25 cellular contexts compared by ENCODE assay signal in the genomic region with DNA sequence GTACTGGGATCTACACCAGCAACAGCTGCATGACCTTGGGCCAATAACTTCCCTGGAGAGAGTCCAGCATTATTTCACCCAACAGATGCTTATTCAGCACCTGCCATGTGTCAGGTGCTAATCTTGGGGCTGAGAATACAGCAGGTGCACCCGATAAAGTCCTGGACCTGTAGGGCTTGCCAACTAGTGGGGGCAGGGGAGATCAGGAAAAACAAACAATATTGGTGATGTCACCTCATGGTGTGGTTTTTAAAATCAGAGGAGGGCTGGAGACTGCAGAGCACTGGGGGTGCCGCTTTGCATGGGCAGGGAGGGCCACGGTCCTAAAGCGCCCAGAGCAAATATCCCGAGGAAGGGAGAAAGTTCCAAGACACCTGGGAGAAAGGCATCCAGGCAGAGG.
"Had no signal": no experiment of that assay in that cellular context is flagged by ENCODE, and none has a peak within 500 bp of the region (broad histone marks: within the 10 kb centered on the region; RNA-seq: fewer than 3 reads in every experiment).

No MANE protein-coding gene starts in this region.

- H3K4me1 Mint-ChIP-seq: activated CD4-positive, alpha-beta memory T cell treated with anti-CD3 and anti-CD28 coated beads, Interleukin-2, amount 10 ng/mL, durations not matched to agents 7 days and 5 days; activated naive CD8-positive, alpha-beta T cell treated with anti-CD3 and anti-CD28 coated beads, Interleukin-2, amount 10 ng/mL, durations not matched to agents 7 days and 5 days; T-cell had no signal

- H3K27ac Mint-ChIP-seq: activated CD4-positive, alpha-beta memory T cell treated with anti-CD3 and anti-CD28 coated beads, Interleukin-2, amount 10 ng/mL, durations not matched to agents 7 days and 5 days; activated naive CD8-positive, alpha-beta T cell treated with anti-CD3 and anti-CD28 coated beads, Interleukin-2, amount 10 ng/mL, durations not matched to agents 7 days and 5 days; activated T-cell treated with anti-CD3 and anti-CD28 coated beads, Interleukin-2, amount 50 U/mL, for 72 hours; activated T-helper 2 cell treated with anti-CD3 and anti-CD28 coated beads, Interferon-gamma antibody, Interleukin-2, Interleukin-4, amounts not matched to agents 10 μg/mL and 5 μg/mL and 100 μg/mL, durations not matched to agents 14 hours and 24 hours and 36 hours; T-cell had no signal

- H3K27ac ChIP-seq: adrenal gland, Peyer's patch, SK-N-MC, VCaP had no signal

- H3K9me3 ChIP-seq: adrenal gland, Peyer's patch had no signal

- H3K4me3 ChIP-seq: adrenal gland, K562, Peyer's patch, SK-N-MC had no signal

- ATAC-seq: activated T-cell treated with anti-CD3 and anti-CD28 coated beads, Interleukin-2, amount 50 U/mL, for 72 hours; K562; T-cell had no signal

- FAIRE-seq: K562 had no signal

- H3K36me3 ChIP-seq: adrenal gland, Peyer's patch had no signal

- H3K36me3 Mint-ChIP-seq: activated naive CD8-positive, alpha-beta T cell treated with anti-CD3 and anti-CD28 coated beads, Interleukin-2, amount 10 ng/mL, durations not matched to agents 7 days and 5 days; brain; T-cell had no signal

- H3K27me3 Mint-ChIP-seq: activated CD4-positive, alpha-beta memory T cell treated with anti-CD3 and anti-CD28 coated beads, Interleukin-2, amount 10 ng/mL, durations not matched to agents 7 days and 5 days; activated naive CD8-positive, alpha-beta T cell treated with anti-CD3 and anti-CD28 coated beads, Interleukin-2, amount 10 ng/mL, durations not matched to agents 7 days and 5 days had no signal

- H3K27me3 ChIP-seq: adrenal gland, Peyer's patch had no signal

- H3K9me3 Mint-ChIP-seq: activated CD4-positive, alpha-beta memory T cell treated with anti-CD3 and anti-CD28 coated beads, Interleukin-2, amount 10 ng/mL, durations not matched to agents 7 days and 5 days; activated naive CD8-positive, alpha-beta T cell treated with anti-CD3 and anti-CD28 coated beads, Interleukin-2, amount 10 ng/mL, durations not matched to agents 7 days and 5 days; activated T-cell treated with anti-CD3 and anti-CD28 coated beads, Interleukin-2, amount 50 U/mL, for 72 hours; activated T-helper 2 cell treated with anti-CD3 and anti-CD28 coated beads, Interferon-gamma antibody, Interleukin-2, Interleukin-4, amounts not matched to agents 10 μg/mL and 5 μg/mL and 100 μg/mL, durations not matched to agents 14 hours and 24 hours and 36 hours; T-cell had no signal

- DNase-seq: activated CD4-positive, alpha-beta memory T cell treated with anti-CD3 and anti-CD28 coated beads, Interleukin-2, amount 10 ng/mL, durations not matched to agents 7 days and 5 days; activated CD4-positive, alpha-beta T cell treated with anti-CD3 and anti-CD28 coated beads, Interleukin-2, amount 50 U/mL, for 1 hour; activated CD4-positive, CD25-positive, alpha-beta regulatory T cell; activated CD8-positive, alpha-beta memory T cell treated with anti-CD3 and anti-CD28 coated beads, Interleukin-2, amount 50 U/mL, for 4 hours; activated gamma-delta T cell treated with Interleukin-2 at 50 U/mL for 16 hours; activated naive CD4-positive, alpha-beta T cell treated with anti-CD3 and anti-CD28 coated beads, Interleukin-2, amount 50 U/mL, for 16 hours; activated naive CD8-positive, alpha-beta T cell treated with anti-CD3 and anti-CD28 coated beads, Interleukin-2, amount 10 ng/mL, durations not matched to agents 7 days and 5 days; activated T-cell treated with anti-CD3 and anti-CD28 coated beads, Interleukin-2, amount 50 U/mL, for 72 hours; adrenal gland; aorta; Karpas-422; NCI-H1048; NCI-H146; NCI-H1930; NCI-H510A treated with DMSO at 0.1 percent for 48 hours; NCI-H69; NK-92 treated with Interleukin-12 subunit alpha and Interleukin-12 subunit beta, amount 100 ng/mL, for 24 hours; Peyer's patch; SIG-M5; T-cell had no signal

- H3K4me3 Mint-ChIP-seq: activated CD4-positive, alpha-beta memory T cell treated with anti-CD3 and anti-CD28 coated beads, Interleukin-2, amount 10 ng/mL, durations not matched to agents 7 days and 5 days; activated naive CD8-positive, alpha-beta T cell treated with anti-CD3 and anti-CD28 coated beads, Interleukin-2, amount 10 ng/mL, durations not matched to agents 7 days and 5 days; activated T-cell treated with anti-CD3 and anti-CD28 coated beads, Interleukin-2, amount 50 U/mL, for 72 hours; T-cell had no signal

- H3K4me1 ChIP-seq: adrenal gland, Peyer's patch had no signal
